In the genomic region with DNA sequence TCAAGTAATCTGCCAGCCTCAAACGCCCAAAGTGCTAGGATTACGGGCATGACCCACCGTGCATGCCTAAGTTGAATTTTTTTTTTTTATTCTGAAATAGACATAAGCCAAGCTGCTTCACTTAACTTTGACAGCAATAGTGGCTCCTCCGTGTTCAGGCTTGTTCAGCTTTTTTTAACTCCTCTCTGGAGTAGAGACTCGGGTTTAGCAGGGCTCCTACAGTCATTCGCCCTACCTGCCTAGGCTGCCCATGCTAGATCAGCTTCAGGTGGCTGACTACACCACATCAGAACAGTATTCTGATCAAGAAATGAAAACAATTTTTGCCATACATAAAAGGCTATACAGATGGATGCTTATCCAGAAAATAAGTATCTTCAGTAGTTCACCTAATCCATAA, we compare ENCODE assay signal across 12 cellular contexts. TPM values are rescaled to one million over a fixed set of nuclear protein-coding genes. Genes with fewer than 3 reads are reported as not detected.
A peak's percentile ranks its signal among the peaks of the same experiment; 100 is the strongest.
DNase-seq lines count a peak whose midpoint lies in the region; ATAC-seq and TF ChIP-seq lines count a peak whose summit lies in the region.
"Had no signal": no experiment of that assay in that cellular context is flagged by ENCODE, and none has a peak within 500 bp of the region (broad histone marks: within the 10 kb centered on the region; RNA-seq: fewer than 3 reads in every experiment).

No MANE protein-coding gene starts in this region.

- WGBS in smooth muscle cell (ENCODE audit: low lambda C conversion rate) = 79% methylated on average over 6 of the region's 6 CpGs

- H3F3A ChIP-seq in smooth muscle cell (ENCODE audit: low read depth) = peaks cover 6% of the 10 kb centered on the region

- peaks cover 86% of the 10 kb centered on the region for H3K79me2 ChIP-seq in smooth muscle cell (ENCODE audit: low read depth)

- H3K36me3 ChIP-seq in smooth muscle cell (ENCODE audit: low read depth) = no peaks in the 10 kb centered on the region
- H3K36me3 ChIP-seq: upper lobe of right lung had no signal

- no peak for DNase-seq in activated T-cell treated with anti-CD3 and anti-CD28 coated beads, Interleukin-2, amount 50 U/mL, for 24 hours
- DNase-seq in activated T-cell treated with anti-CD3 and anti-CD28 coated beads, Interleukin-2, amount 50 U/mL, for 1 hour = no peak
- DNase-seq in activated B cell treated with CpG ODN at 0.5 μM for 24 hours (no peak), epithelial cell of prostate (ENCODE audit: low read depth, low spot score) (no peak), smooth muscle cell (lab: John Stamatoyannopoulos, UW; ENCODE audit: unreplicated experiment) (no peak), NCI-H2107 treated with DMSO at 0.1 percent for 48 hours (lab: John Stamatoyannopoulos, UW; ENCODE audit: unreplicated experiment) (no peak)
- DNase-seq: activated effector memory CD4-positive, alpha-beta T cell treated with Interleukin-2 at 50 U/mL for 16 hours; SK-N-SH; stimulated activated CD4-positive, alpha-beta T cell treated with anti-CD3 and anti-CD28 coated beads, Interleukin-12 subunit alpha, Interleukin-12 subunit beta, amount 100 ng/mL, for 4 hours; upper lobe of right lung had no signal

- H3K36me3 Mint-ChIP-seq in activated T-cell treated with anti-CD3 and anti-CD28 coated beads, Interleukin-2, amount 50 U/mL, for 24 hours (ENCODE audit: low read depth) = peaks cover 28% of the 10 kb centered on the region
- peaks cover 34% of the 10 kb centered on the region for H3K36me3 Mint-ChIP-seq in activated B cell treated with CpG ODN at 0.5 μM for 24 hours (ENCODE audit: low read depth)

- ATAC-seq in activated B cell treated with CpG ODN at 0.5 μM for 24 hours (ENCODE audit: low read depth) = no peak
- ATAC-seq in HG03045 (IDR thresholded peaks at IDR 0.05; ENCODE audit: unreplicated experiment) = no peak
- ATAC-seq in HG02884 (IDR thresholded peaks at IDR 0.05; ENCODE audit: unreplicated experiment) = no peak
- ATAC-seq: upper lobe of right lung had no signal

- TF ChIP-seq CTCF in activated B cell treated with CpG ODN at 0.5 μM for 24 hours (IDR thresholded peaks at IDR 0.05) (no peak), smooth muscle cell (IDR thresholded peaks at IDR 0.05; ENCODE audit: borderline replicate concordance, insufficient read depth, poor library complexity, severe bottlenecking) (no peak)

- H3K9me3 Mint-ChIP-seq in activated T-cell treated with anti-CD3 and anti-CD28 coated beads, Interleukin-2, amount 50 U/mL, for 24 hours = no peaks in the 10 kb centered on the region
- H3K9me3 Mint-ChIP-seq in activated B cell treated with CpG ODN at 0.5 μM for 24 hours = no peaks in the 10 kb centered on the region

- no peaks in the 10 kb centered on the region for H3K9me3 ChIP-seq in smooth muscle cell (replicated peaks; ENCODE audit: low read depth)
- H3K9me3 ChIP-seq: SK-N-SH, upper lobe of right lung had no signal

- H3K27me3 Mint-ChIP-seq in activated T-cell treated with anti-CD3 and anti-CD28 coated beads, Interleukin-2, amount 50 U/mL, for 24 hours = no peaks in the 10 kb centered on the region
- H3K27me3 Mint-ChIP-seq in activated B cell treated with CpG ODN at 0.5 μM for 24 hours = no peaks in the 10 kb centered on the region

- H3K27ac ChIP-seq in epithelial cell of prostate (peak overlapping the region; percentile 45), smooth muscle cell (ENCODE audit: low read depth) (peak overlapping the region; percentile 10)
- H3K27ac ChIP-seq: upper lobe of right lung had no signal

- intact Hi-C loops in activated B cell treated with CpG ODN at 0.5 μM for 24 hours (cut with micrococcal nuclease) = no loop called here

- H3K27me3 ChIP-seq in smooth muscle cell (ENCODE audit: low read depth) = no peaks in the 10 kb centered on the region
- H3K27me3 ChIP-seq: upper lobe of right lung had no signal

- POLR2A ChIA-PET in activated B cell treated with CpG ODN at 0.5 μM for 24 hours (lab: Charles Lee) = no interaction called here

- peak overlapping the region; percentile 38 for H3K4me2 ChIP-seq in smooth muscle cell
- H3K4me2 ChIP-seq: SK-N-SH had no signal

- H3K4me1 Mint-ChIP-seq in activated T-cell treated with anti-CD3 and anti-CD28 coated beads, Interleukin-2, amount 50 U/mL, for 24 hours (ENCODE audit: low read depth) = peaks cover 64% of the 10 kb centered on the region
- peaks cover 53% of the 10 kb centered on the region for H3K4me1 Mint-ChIP-seq in activated B cell treated with CpG ODN at 0.5 μM for 24 hours

- H3K9ac ChIP-seq in smooth muscle cell (ENCODE audit: low read depth) = no peak overlapping the region
- H3K9ac ChIP-seq: SK-N-SH had no signal

- peak overlapping the region; percentile 42 for H3K4me3 Mint-ChIP-seq in activated T-cell treated with anti-CD3 and anti-CD28 coated beads, Interleukin-2, amount 50 U/mL, for 24 hours
- H3K4me3 Mint-ChIP-seq in activated B cell treated with CpG ODN at 0.5 μM for 24 hours = peak overlapping the region; percentile 3

- H2AFZ ChIP-seq in smooth muscle cell (ENCODE audit: low read depth) = no peak overlapping the region

- H3K4me3 ChIP-seq in smooth muscle cell = no peak overlapping the region
- H3K4me3 ChIP-seq: upper lobe of right lung had no signal

- H3K27ac Mint-ChIP-seq in activated T-cell treated with anti-CD3 and anti-CD28 coated beads, Interleukin-2, amount 50 U/mL, for 24 hours = peak overlapping the region; percentile 83
- H3K27ac Mint-ChIP-seq in activated B cell treated with CpG ODN at 0.5 μM for 24 hours = no peak overlapping the region

- H3K4me1 ChIP-seq in smooth muscle cell (ENCODE audit: low read depth) = peaks cover 6% of the 10 kb centered on the region

- CTCF ChIA-PET in activated B cell treated with CpG ODN at 0.5 μM for 24 hours (lab: Charles Lee) = interaction anchor here (2.1 kb wide), 1 partner anchor 60 kb away, joined by 5 read pairs; no protein-coding TSS in a partner anchor

- H4K20me1 ChIP-seq in smooth muscle cell (ENCODE audit: low read depth) = peaks cover 89% of the 10 kb centered on the region

RNA-seq across cellular contexts. Expression of gene ARID4B, which starts 14.7 kb away (rescaled TPM):
- total RNA-seq in activated B cell treated with CpG ODN at 0.5 μM for 24 hours (62.2 and 78.5 TPM in 2 replicates), smooth muscle cell (33.2 and 40.3 TPM in 2 replicates)
- polyA plus RNA-seq in smooth muscle cell = 29.0 and 39.1 TPM in 2 replicates

RNA-seq across cellular contexts. Expression of gene GGPS1, which starts 15.1 kb away (rescaled TPM):
- total RNA-seq in activated B cell treated with CpG ODN at 0.5 μM for 24 hours = 25.4 and 33.8 TPM in 2 replicates
- 41.3 and 45.8 TPM in 2 replicates for total RNA-seq in smooth muscle cell
- 47.5 and 48.1 TPM in 2 replicates for polyA plus RNA-seq in smooth muscle cell

RNA-seq across cellular contexts. Expression of gene TBCE, which starts 54.0 kb away (rescaled TPM):
- total RNA-seq in activated B cell treated with CpG ODN at 0.5 μM for 24 hours (13.9 and 19.1 TPM in 2 replicates), smooth muscle cell (24.0 and 31.1 TPM in 2 replicates)
- polyA plus RNA-seq in smooth muscle cell = 28.4 and 30.5 TPM in 2 replicates
